1 cellular context compared by ENCODE assay signal in the genomic region with DNA sequence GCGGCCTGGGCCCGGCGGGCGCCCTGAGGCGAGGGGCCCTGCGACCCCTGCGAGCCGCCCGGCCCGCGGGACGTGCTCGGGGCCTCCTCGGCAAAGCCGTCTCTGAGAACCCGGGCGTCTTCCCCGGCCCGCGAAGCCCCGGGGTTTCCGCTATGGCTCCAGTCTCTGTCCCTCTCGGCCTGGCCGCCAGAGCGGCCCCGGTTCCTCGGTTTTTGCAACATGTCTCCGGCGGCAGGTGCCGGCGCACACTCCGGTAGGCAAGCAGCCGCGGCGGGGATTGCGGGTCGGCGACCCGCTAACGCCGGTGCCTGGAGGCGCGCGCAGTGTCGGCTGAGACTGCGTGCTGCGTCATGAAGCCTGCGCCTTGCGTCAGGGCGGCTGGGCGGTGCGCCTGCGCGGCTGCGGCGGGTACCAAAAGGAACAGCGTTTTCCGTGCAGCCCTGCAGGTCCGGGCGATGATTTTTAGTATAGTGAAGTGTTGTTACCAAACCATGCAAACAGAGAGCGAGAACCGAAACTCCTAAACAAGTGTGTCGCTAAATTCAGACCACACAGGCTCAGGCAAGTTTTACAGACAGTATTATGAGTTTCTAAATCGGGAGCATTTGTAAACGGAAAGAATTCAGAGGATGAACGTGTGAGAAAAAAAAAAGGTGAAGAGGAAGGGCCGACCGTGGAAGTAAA.
TF ChIP-seq lines count a peak whose summit lies in the region.

Gene NSMCE3 (minus strand): TSS at position 338 of the 684 bp plus-strand sequence. CDS start 117 bp downstream, at position 221.

TF ChIP-seq in HepG2, 621 proteins besides CTCF, POLR2A, EP300 and RAD21 (continued from another document and continues in another):
- TF ChIP-seq ZNF598 (CRISPR knock-in tag; IDR thresholded peaks at IDR 0.05; ENCODE audit: borderline replicate concordance) = peak; percentile 81
- no peak for TF ChIP-seq TCF7L2 (IDR thresholded peaks at IDR 0.05; ENCODE audit: low read depth, low read length)
- TF ChIP-seq PHF20 (CRISPR knock-in tag; IDR thresholded peaks at IDR 0.05) = peak; percentile 61
- peak; percentile 45; the same call in 1 of the 2 replicates for TF ChIP-seq ZGPAT (CRISPR knock-in tag; IDR thresholded peaks at IDR 0.05)
- no peak for TF ChIP-seq ELF4 (CRISPR knock-in tag; IDR thresholded peaks at IDR 0.05; ENCODE audit: borderline replicate concordance)
- no peak for TF ChIP-seq ELF3 (CRISPR knock-in tag; IDR thresholded peaks at IDR 0.05)
- TF ChIP-seq FOXA3 (CRISPR knock-in tag; IDR thresholded peaks at IDR 0.05) = peak; percentile 44; the same call in 1 of the 2 replicates
- TF ChIP-seq ZNF780A (CRISPR knock-in tag; IDR thresholded peaks at IDR 0.05) = no peak
- TF ChIP-seq, protein P1, sequence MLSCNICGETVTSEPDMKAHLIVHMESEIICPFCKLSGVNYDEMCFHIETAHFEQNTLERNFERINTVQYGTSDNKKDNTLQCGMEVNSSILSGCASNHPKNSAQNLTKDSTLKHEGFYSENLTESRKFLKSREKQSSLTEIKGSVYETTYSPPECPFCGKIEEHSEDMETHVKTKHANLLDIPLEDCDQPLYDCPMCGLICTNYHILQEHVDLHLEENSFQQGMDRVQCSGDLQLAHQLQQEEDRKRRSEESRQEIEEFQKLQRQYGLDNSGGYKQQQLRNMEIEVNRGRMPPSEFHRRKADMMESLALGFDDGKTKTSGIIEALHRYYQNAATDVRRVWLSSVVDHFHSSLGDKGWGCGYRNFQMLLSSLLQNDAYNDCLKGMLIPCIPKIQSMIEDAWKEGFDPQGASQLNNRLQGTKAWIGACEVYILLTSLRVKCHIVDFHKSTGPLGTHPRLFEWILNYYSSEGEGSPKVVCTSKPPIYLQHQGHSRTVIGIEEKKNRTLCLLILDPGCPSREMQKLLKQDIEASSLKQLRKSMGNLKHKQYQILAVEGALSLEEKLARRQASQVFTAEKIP (CRISPR knock-in tag; IDR thresholded peaks at IDR 0.05; ENCODE audit: borderline replicate concordance) = no peak
- no peak for TF ChIP-seq ZNF484 (CRISPR knock-in tag; IDR thresholded peaks at IDR 0.05; ENCODE audit: borderline replicate concordance, low read depth)
- TF ChIP-seq TFAP4 (IDR thresholded peaks at IDR 0.05; ENCODE audit: borderline replicate concordance, low read depth) = no peak
- TF ChIP-seq CEBPG (CRISPR knock-in tag; IDR thresholded peaks at IDR 0.05) = peak; percentile 72
- TF ChIP-seq ZBTB40 (IDR thresholded peaks at IDR 0.05) = no peak
- TF ChIP-seq ZBTB40 (CRISPR knock-in tag; IDR thresholded peaks at IDR 0.05) = peak; percentile 73
- no peak for TF ChIP-seq HNRNPH1 (optimal IDR thresholded peaks at IDR 0.05; ENCODE audit: low read depth, low read length)
- no peak for TF ChIP-seq GLI4 (CRISPR knock-in tag; IDR thresholded peaks at IDR 0.05; ENCODE audit: borderline replicate concordance)
- TF ChIP-seq DPF2 (CRISPR knock-in tag; IDR thresholded peaks at IDR 0.05; ENCODE audit: borderline replicate concordance, low read depth) = no peak
- TF ChIP-seq ESRRA (CRISPR knock-in tag; IDR thresholded peaks at IDR 0.05; ENCODE audit: low read depth) = no peak
- TF ChIP-seq NR2C2 (CRISPR knock-in tag; IDR thresholded peaks at IDR 0.05; ENCODE audit: borderline replicate concordance) = peak; percentile 48; the same call in 1 of the 2 replicates
- TF ChIP-seq ZBTB7A (CRISPR knock-in tag; IDR thresholded peaks at IDR 0.05) = no peak
- TF ChIP-seq ZNF713 (CRISPR knock-in tag; IDR thresholded peaks at IDR 0.05) = no peak
- peak; percentile 72; the same call in 1 of the 2 replicates for TF ChIP-seq CEBPB (IDR thresholded peaks at IDR 0.05; ENCODE audit: borderline replicate concordance, low read depth, low read length)
- TF ChIP-seq ATF7 (IDR thresholded peaks at IDR 0.05) = no peak
- no peak for TF ChIP-seq ATF7 (CRISPR knock-in tag; IDR thresholded peaks at IDR 0.05)
- no peak for TF ChIP-seq REXO4 (CRISPR knock-in tag; IDR thresholded peaks at IDR 0.05; ENCODE audit: borderline replicate concordance)
- no peak for TF ChIP-seq SKIL (CRISPR knock-in tag; IDR thresholded peaks at IDR 0.05; ENCODE audit: borderline replicate concordance)
- no peak for TF ChIP-seq ZNF678 (CRISPR knock-in tag; IDR thresholded peaks at IDR 0.05)
- no peak for TF ChIP-seq RARG (CRISPR knock-in tag; IDR thresholded peaks at IDR 0.05; ENCODE audit: low read depth)
- TF ChIP-seq ZBTB20 (CRISPR knock-in tag; IDR thresholded peaks at IDR 0.05; ENCODE audit: borderline replicate concordance, low read depth) = no peak
- TF ChIP-seq, protein P2, sequence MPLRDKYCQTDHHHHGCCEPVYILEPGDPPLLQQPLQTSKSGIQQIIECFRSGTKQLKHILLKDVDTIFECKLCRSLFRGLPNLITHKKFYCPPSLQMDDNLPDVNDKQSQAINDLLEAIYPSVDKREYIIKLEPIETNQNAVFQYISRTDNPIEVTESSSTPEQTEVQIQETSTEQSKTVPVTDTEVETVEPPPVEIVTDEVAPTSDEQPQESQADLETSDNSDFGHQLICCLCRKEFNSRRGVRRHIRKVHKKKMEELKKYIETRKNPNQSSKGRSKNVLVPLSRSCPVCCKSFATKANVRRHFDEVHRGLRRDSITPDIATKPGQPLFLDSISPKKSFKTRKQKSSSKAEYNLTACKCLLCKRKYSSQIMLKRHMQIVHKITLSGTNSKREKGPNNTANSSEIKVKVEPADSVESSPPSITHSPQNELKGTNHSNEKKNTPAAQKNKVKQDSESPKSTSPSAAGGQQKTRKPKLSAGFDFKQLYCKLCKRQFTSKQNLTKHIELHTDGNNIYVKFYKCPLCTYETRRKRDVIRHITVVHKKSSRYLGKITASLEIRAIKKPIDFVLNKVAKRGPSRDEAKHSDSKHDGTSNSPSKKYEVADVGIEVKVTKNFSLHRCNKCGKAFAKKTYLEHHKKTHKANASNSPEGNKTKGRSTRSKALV (CRISPR knock-in tag; IDR thresholded peaks at IDR 0.05) = peak; percentile 53; the same call in 1 of the 2 replicates
- no peak for TF ChIP-seq CBX2 (IDR thresholded peaks at IDR 0.05; ENCODE audit: low read depth, low read length)
- no peak for TF ChIP-seq CBX2 (CRISPR knock-in tag; IDR thresholded peaks at IDR 0.05; ENCODE audit: low read depth)
- TF ChIP-seq, protein P3, sequence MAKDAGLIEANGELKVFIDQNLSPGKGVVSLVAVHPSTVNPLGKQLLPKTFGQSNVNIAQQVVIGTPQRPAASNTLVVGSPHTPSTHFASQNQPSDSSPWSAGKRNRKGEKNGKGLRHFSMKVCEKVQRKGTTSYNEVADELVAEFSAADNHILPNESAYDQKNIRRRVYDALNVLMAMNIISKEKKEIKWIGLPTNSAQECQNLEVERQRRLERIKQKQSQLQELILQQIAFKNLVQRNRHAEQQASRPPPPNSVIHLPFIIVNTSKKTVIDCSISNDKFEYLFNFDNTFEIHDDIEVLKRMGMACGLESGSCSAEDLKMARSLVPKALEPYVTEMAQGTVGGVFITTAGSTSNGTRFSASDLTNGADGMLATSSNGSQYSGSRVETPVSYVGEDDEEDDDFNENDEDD (CRISPR knock-in tag; IDR thresholded peaks at IDR 0.05; ENCODE audit: borderline replicate concordance) = peak; percentile 71; the same call in 1 of the 2 replicates
- no peak for TF ChIP-seq ZNF276 (CRISPR knock-in tag; IDR thresholded peaks at IDR 0.05; ENCODE audit: low read depth)
- no peak for TF ChIP-seq RXRA (CRISPR knock-in tag; IDR thresholded peaks at IDR 0.05)
- 0 out of 2 replicates have a peak, but pooled peaks have one; percentile 21 for TF ChIP-seq ZFP90 (CRISPR knock-in tag; IDR thresholded peaks at IDR 0.05; ENCODE audit: borderline replicate concordance)
- TF ChIP-seq FOSL2 (CRISPR knock-in tag; IDR thresholded peaks at IDR 0.05) = peak; percentile 53; the same call in 1 of the 2 replicates
